ENCODE assay signal across 8 cellular contexts in genomic region chr11:58578136-58578634, GRCh38. TPM values are rescaled to one million over a fixed set of nuclear protein-coding genes. Genes with fewer than 3 reads are reported as not detected.
DNase-seq lines count a peak whose midpoint lies in the region; ATAC-seq and TF ChIP-seq lines count a peak whose summit lies in the region.

No MANE protein-coding gene starts in this region.

- H3K4me1 Mint-ChIP-seq in activated naive CD8-positive, alpha-beta T cell treated with anti-CD3 and anti-CD28 coated beads, Interleukin-2, amount 10 ng/mL, durations not matched to agents 7 days and 5 days = peaks cover 51% of the 10 kb centered on the region

- TF ChIP-seq POLR2A in suprapubic skin (IDR thresholded peaks at IDR 0.05) = no peak

- TF ChIP-seq CTCF in suprapubic skin (IDR thresholded peaks at IDR 0.05) = no peak

- no peaks in the 10 kb centered on the region for H3K27me3 Mint-ChIP-seq in activated naive CD8-positive, alpha-beta T cell treated with anti-CD3 and anti-CD28 coated beads, Interleukin-2, amount 10 ng/mL, durations not matched to agents 7 days and 5 days

- peaks cover 74% of the 10 kb centered on the region for H3K4me1 ChIP-seq in suprapubic skin

- DNase-seq in NCI-H1105 (lab: John Stamatoyannopoulos, UW) = peak; percentile 97
- DNase-seq in SKM-1 (lab: John Stamatoyannopoulos, UW; ENCODE audit: unreplicated experiment) = peak; percentile 99
- peak; percentile 90 for DNase-seq in activated naive CD8-positive, alpha-beta T cell treated with anti-CD3 and anti-CD28 coated beads, Interleukin-2, amount 10 ng/mL, durations not matched to agents 7 days and 5 days
- DNase-seq in glomerular visceral epithelial cell (ENCODE audit: extremely low spot score) = peak; percentile 98
- peak; percentile 69 to 99 (median 92) for DNase-seq in nucleus accumbens (lab: John Stamatoyannopoulos, UW)
- DNase-seq in suprapubic skin (ENCODE audit: low spot score in 2 of 2) = peak; percentile 98

- no peaks in the 10 kb centered on the region for H3K27me3 ChIP-seq in suprapubic skin

- peak; percentile 22 for ATAC-seq in GM18909 (IDR thresholded peaks at IDR 0.05; ENCODE audit: poor library complexity, unreplicated experiment)
- ATAC-seq in activated naive CD8-positive, alpha-beta T cell treated with anti-CD3 and anti-CD28 coated beads, Interleukin-2, amount 10 ng/mL, durations not matched to agents 7 days and 5 days (ENCODE audit: low read depth) = peak; percentile 55
- no peak for ATAC-seq in GM18861 (IDR thresholded peaks at IDR 0.05; ENCODE audit: unreplicated experiment)

- under 1% methylated on average over 33 of the region's 33 CpGs for WGBS in suprapubic skin

- H3K9me3 ChIP-seq in suprapubic skin = no peaks in the 10 kb centered on the region

- peaks cover 25% of the 10 kb centered on the region for H3K36me3 Mint-ChIP-seq in activated naive CD8-positive, alpha-beta T cell treated with anti-CD3 and anti-CD28 coated beads, Interleukin-2, amount 10 ng/mL, durations not matched to agents 7 days and 5 days

- no peak for TF ChIP-seq EP300 in suprapubic skin (IDR thresholded peaks at IDR 0.05)

- H3K27ac Mint-ChIP-seq in activated naive CD8-positive, alpha-beta T cell treated with anti-CD3 and anti-CD28 coated beads, Interleukin-2, amount 10 ng/mL, durations not matched to agents 7 days and 5 days = peak overlapping the region; percentile 97

- H3K36me3 ChIP-seq in suprapubic skin = no peaks in the 10 kb centered on the region

- H3K9me3 Mint-ChIP-seq in activated naive CD8-positive, alpha-beta T cell treated with anti-CD3 and anti-CD28 coated beads, Interleukin-2, amount 10 ng/mL, durations not matched to agents 7 days and 5 days = no peaks in the 10 kb centered on the region

- H3K4me3 ChIP-seq in suprapubic skin = peak overlapping the region; percentile 99

- POLR2A ChIA-PET in activated naive CD8-positive, alpha-beta T cell treated with anti-CD3 and anti-CD28 coated beads, Interleukin-2, amount 10 ng/mL, durations not matched to agents 7 days and 5 days (lab: Charles Lee) = interaction anchor here (0.6 to 4.5 kb wide), 8 partner anchors 10 to 1091 kb away, joined by 3 to 29 read pairs (median 4); partner anchors contain the start of genes FAM111B, PATL1 and SELENOH

- peak overlapping the region; percentile 100 for H3K27ac ChIP-seq in suprapubic skin

- H3K4me3 Mint-ChIP-seq in activated naive CD8-positive, alpha-beta T cell treated with anti-CD3 and anti-CD28 coated beads, Interleukin-2, amount 10 ng/mL, durations not matched to agents 7 days and 5 days = peak overlapping the region; percentile 96

RNA-seq across cellular contexts. Expression of gene ZFP91, which starts 0.7 kb away (rescaled TPM):
- total RNA-seq in activated naive CD8-positive, alpha-beta T cell treated with anti-CD3 and anti-CD28 coated beads, Interleukin-2, amount 10 ng/mL, durations not matched to agents 7 days and 5 days = 10 to 100 TPM; 52.8 to 54.2 TPM
- 10 to 100 TPM; 45.9 to 52.4 (median 47.5) TPM for total RNA-seq in suprapubic skin

RNA-seq across cellular contexts. Expression of gene LPXN, which starts 2.5 kb away (rescaled TPM):
- 100 to 1,000 TPM; 145 to 159 TPM for total RNA-seq in activated naive CD8-positive, alpha-beta T cell treated with anti-CD3 and anti-CD28 coated beads, Interleukin-2, amount 10 ng/mL, durations not matched to agents 7 days and 5 days
- 1 to 10 TPM; 2.9 to 5.5 (median 4.0) TPM for total RNA-seq in suprapubic skin

RNA-seq across cellular contexts. Expression of gene CNTF, which starts 44.3 kb away (rescaled TPM):
- 1 to 10 TPM; 2.6 to 3.0 TPM for total RNA-seq in activated naive CD8-positive, alpha-beta T cell treated with anti-CD3 and anti-CD28 coated beads, Interleukin-2, amount 10 ng/mL, durations not matched to agents 7 days and 5 days
- total RNA-seq in suprapubic skin = 1 to 10 TPM; 2.8 to 3.6 (median 3.3) TPM

Comparison
In these comparisons a context has a peak if more than half of its experiments do, and no peak if none do; other contexts are left out.
1. RNA of gene LPXN, which starts 2.5 kb away (total RNA-seq): 145 to 159 TPM in activated naive CD8-positive, alpha-beta T cell treated with anti-CD3 and anti-CD28 coated beads, Interleukin-2, amount 10 ng/mL, durations not matched to agents 7 days and 5 days; 2.9 to 5.5 TPM in suprapubic skin; every median in the first group is over 10 times any median in the second.
2. Peak in every context shown above with its lines, with median percentiles within 50 percentile points of each other: DNase-seq.